In the genomic region with DNA sequence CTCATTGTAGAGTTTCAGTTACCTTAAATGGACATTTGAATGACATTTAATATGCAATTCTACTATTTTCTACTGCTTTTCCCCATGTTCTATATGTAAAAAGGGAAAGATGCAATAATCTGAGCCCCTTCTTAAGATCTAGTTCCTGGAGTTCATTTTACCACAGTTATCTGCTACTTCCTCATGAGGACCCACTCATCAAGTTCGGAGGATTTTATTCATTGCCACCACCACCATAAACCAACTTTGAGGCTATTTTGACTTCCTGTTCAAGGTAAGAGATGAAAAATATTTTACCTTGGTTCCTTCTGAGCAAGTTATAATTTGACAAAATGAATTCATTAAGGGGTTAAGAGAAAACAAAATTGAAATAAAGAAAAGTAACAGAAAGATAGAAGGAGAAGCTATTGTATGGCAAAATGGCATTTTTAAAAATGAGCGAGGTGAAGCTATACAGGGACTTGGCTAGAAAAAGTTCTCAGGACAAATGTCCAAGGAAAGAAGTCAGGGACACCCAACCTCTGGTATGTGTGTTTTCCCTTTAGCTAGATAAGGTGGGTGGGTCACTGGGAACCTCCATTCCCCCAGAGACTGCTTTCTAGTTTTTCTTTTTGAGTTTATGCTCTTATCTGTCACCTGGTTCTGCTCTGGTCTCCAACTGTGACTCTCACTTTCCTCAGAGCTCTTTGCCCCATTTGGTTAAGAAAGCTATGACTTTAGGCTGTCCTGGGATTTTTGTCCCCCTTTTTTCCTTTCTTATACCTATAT, we compare ENCODE assay signal across 22 cellular contexts. TPM values are rescaled to one million over a fixed set of nuclear protein-coding genes. Genes with fewer than 3 reads are reported as not detected.
DNase-seq lines count a peak whose midpoint lies in the region; ATAC-seq and TF ChIP-seq lines count a peak whose summit lies in the region.
"Had no signal": no experiment of that assay in that cellular context is flagged by ENCODE, and none has a peak within 500 bp of the region (broad histone marks: within the 10 kb centered on the region; RNA-seq: fewer than 3 reads in every experiment).

No MANE protein-coding gene starts in this region.

- POLR2A ChIA-PET in HCT116 (lab: Charles Lee): no interaction called here
- POLR2A ChIA-PET in T-cell (lab: Charles Lee): no interaction called here

- H3K79me2 ChIP-seq in HCT116 (ENCODE audit: insufficient read depth, low read length): no peaks in the 10 kb centered on the region

- H3K4me2 ChIP-seq in HCT116 (ENCODE audit: low read length): no peak overlapping the region
- H3K4me2 ChIP-seq: SK-N-SH had no signal

- H3K27me3 Mint-ChIP-seq in T-cell: peaks cover 2 to 7% of the 10 kb centered on the region in 2 donors
- H3K27me3 Mint-ChIP-seq: stimulated activated naive CD8-positive, alpha-beta T cell treated with anti-CD3 and anti-CD28 coated beads, Interleukin-15, Interleukin-2, amounts not matched to agents 100 ng/mL and 50 ng/mL, for 24 hours had no signal

- peak; percentile 29 for DNase-seq in GM13977 (ENCODE audit: low spot score)
- no peak for DNase-seq in HCT116 (ENCODE audit: low read depth, low spot score)
- no peak for DNase-seq in NK-92 (lab: John Stamatoyannopoulos, UW; ENCODE audit: unreplicated experiment)
- no peak for DNase-seq in T-cell
- DNase-seq in coronary artery (ENCODE audit: low spot score): no peak
- DNase-seq in substantia nigra (lab: John Stamatoyannopoulos, UW): no peak
- DNase-seq: activated CD4-positive, alpha-beta memory T cell treated with anti-CD3 and anti-CD28 coated beads, Interleukin-2, amount 10 ng/mL, durations not matched to agents 7 days and 5 days; activated effector memory CD4-positive, alpha-beta T cell treated with anti-CD3 and anti-CD28 coated beads, Interleukin-2, amount 50 U/mL, for 16 hours; CD4-positive, alpha-beta T cell; DND-41; HCEC 1CT; lower lobe of right lung; natural killer cell; NCI-H1930; NCI-H526; psoas muscle; spleen had no signal

- H3K9me3 ChIP-seq in HCT116 (ENCODE audit: control insufficient read depth in 1 of 2, insufficient read depth in 1 of 2, low read depth in 1 of 2, low read length in 2 of 2): no peaks in the 10 kb centered on the region
- H3K9me3 ChIP-seq: lower lobe of right lung, psoas muscle, SK-N-SH, spleen had no signal

- RAD21 ChIA-PET in HCT116 (lab: Charles Lee; ENCODE audit: low non-redundant PET in 1 of 2, low total read pairs in 2 of 2, uncharacterized antibody in 2 of 2, unreplicated experiment in 2 of 2): no interaction called here

- H4K20me1 ChIP-seq in HCT116 (ENCODE audit: insufficient read depth): no peaks in the 10 kb centered on the region

- no peaks in the 10 kb centered on the region for H3K9me2 ChIP-seq in HCT116 (ENCODE audit: insufficient read depth)
- H3K9me2 ChIP-seq: SK-N-SH had no signal

- peaks cover 4 to 5% (median 4%) of the 10 kb centered on the region in 3 donors for H3K4me1 Mint-ChIP-seq in T-cell

- no peak overlapping the region for H3K27ac ChIP-seq in HCT116 (ENCODE audit: low read depth, low read length)
- no peak overlapping the region for H3K27ac ChIP-seq in coronary artery
- no peak overlapping the region for H3K27ac ChIP-seq in substantia nigra (ENCODE audit: low read depth, low read length, poor library complexity, severe bottlenecking)
- H3K27ac ChIP-seq: lower lobe of right lung, psoas muscle, spleen had no signal

- no peak overlapping the region for H3K9ac ChIP-seq in HCT116 (ENCODE audit: low read length)
- H3K9ac ChIP-seq: SK-N-SH had no signal

- no peak for TF ChIP-seq RAD21 in HCT116 (IDR thresholded peaks at IDR 0.05; ENCODE audit: low read depth)

- CTCF ChIA-PET in HCT116 (lab: Charles Lee) (no interaction called here), T-cell (lab: Charles Lee) (interaction anchor here in 1 of 2 donors (0.8 kb wide), 1 partner anchor 31 kb away, joined by 3 read pairs; no protein-coding TSS in a partner anchor)

- no peaks in the 10 kb centered on the region for H3K9me3 Mint-ChIP-seq in T-cell
- H3K9me3 Mint-ChIP-seq: activated CD4-positive, alpha-beta memory T cell treated with anti-CD3 and anti-CD28 coated beads, Interleukin-2, amount 10 ng/mL, durations not matched to agents 7 days and 5 days; CD4-positive, alpha-beta T cell; dendritic cell treated with granulocyte-macrophage colony-stimulating factor and Interleukin-4, amounts not matched to agents 40 ng/mL and 50 ng/mL, for 4 days; natural killer cell; stimulated activated naive CD8-positive, alpha-beta T cell treated with anti-CD3 and anti-CD28 coated beads, Interleukin-15, Interleukin-2, amounts not matched to agents 100 ng/mL and 50 ng/mL, for 24 hours had no signal

- no peaks in the 10 kb centered on the region for H3K27me3 ChIP-seq in HCT116 (ENCODE audit: insufficient read depth, low read length)
- H3K27me3 ChIP-seq: spleen had no signal

- no TSS peak for BruUV-seq in HCT116 (replicated peaks; lab: Mats Ljungman, UMichigan)

- H2AFZ ChIP-seq in HCT116 (ENCODE audit: low read depth, low read length, poor library complexity, severe bottlenecking): peak overlapping the region; percentile 18

- no peaks in the 10 kb centered on the region for H3K36me3 Mint-ChIP-seq in T-cell
- H3K36me3 Mint-ChIP-seq: natural killer cell had no signal

- no peaks in the 10 kb centered on the region for H3K36me3 ChIP-seq in HCT116 (ENCODE audit: control insufficient read depth in 1 of 2, insufficient read depth in 2 of 2, low read length in 2 of 2)
- H3K36me3 ChIP-seq: lower lobe of right lung, spleen had no signal

- no peak overlapping the region for H3K4me3 ChIP-seq in HCT116 (replicated peaks in 1 of 2; ENCODE audit: low read depth in 1 of 2, low read length in 2 of 2)
- H3K4me3 ChIP-seq in coronary artery: no peak overlapping the region
- H3K4me3 ChIP-seq: lower lobe of right lung, psoas muscle, spleen had no signal

- no peak overlapping the region for H3K27ac Mint-ChIP-seq in T-cell
- H3K27ac Mint-ChIP-seq: activated CD4-positive, alpha-beta memory T cell treated with anti-CD3 and anti-CD28 coated beads, Interleukin-2, amount 10 ng/mL, durations not matched to agents 7 days and 5 days; CD4-positive, alpha-beta T cell; dendritic cell treated with granulocyte-macrophage colony-stimulating factor and Interleukin-4, amounts not matched to agents 40 ng/mL and 50 ng/mL, for 4 days; natural killer cell; stimulated activated naive CD8-positive, alpha-beta T cell treated with anti-CD3 and anti-CD28 coated beads, Interleukin-15, Interleukin-2, amounts not matched to agents 100 ng/mL and 50 ng/mL, for 24 hours had no signal

- H3K4me3 Mint-ChIP-seq in T-cell: no peak overlapping the region
- H3K4me3 Mint-ChIP-seq: activated CD4-positive, alpha-beta memory T cell treated with anti-CD3 and anti-CD28 coated beads, Interleukin-2, amount 10 ng/mL, durations not matched to agents 7 days and 5 days; CD4-positive, alpha-beta T cell; dendritic cell treated with granulocyte-macrophage colony-stimulating factor and Interleukin-4, amounts not matched to agents 40 ng/mL and 50 ng/mL, for 4 days; natural killer cell; stimulated activated naive CD8-positive, alpha-beta T cell treated with anti-CD3 and anti-CD28 coated beads, Interleukin-15, Interleukin-2, amounts not matched to agents 100 ng/mL and 50 ng/mL, for 24 hours had no signal

- intact Hi-C loops in HCT116 (cut with micrococcal nuclease): no loop called here

- peaks cover 0 to 9% of the 10 kb centered on the region in 2 experiments; a peak in 2 of 4 replicates for H3K4me1 ChIP-seq in HCT116 (ENCODE audit: control insufficient read depth in 1 of 2, insufficient read depth in 2 of 2, low read length in 2 of 2)
- H3K4me1 ChIP-seq: lower lobe of right lung, psoas muscle, spleen had no signal

- no peak for TF ChIP-seq POLR2A in HCT116 (IDR thresholded peaks at IDR 0.05; ENCODE audit: borderline replicate concordance, extremely low read depth, insufficient read depth, insufficient read length)

- ATAC-seq in GM19025 (IDR thresholded peaks at IDR 0.05; ENCODE audit: low read depth, unreplicated experiment) (peak; percentile 68), HCT116 (no peak), HG03196 (IDR thresholded peaks at IDR 0.05; ENCODE audit: unreplicated experiment) (peak; percentile 57), T-cell (replicated peaks in 1 of 4) (no peak)
- ATAC-seq: lower lobe of right lung, natural killer cell, psoas muscle had no signal

- in situ Hi-C loops in GM13977 (cut with MboI; ENCODE audit: low pct_unique_long_range_greater_than_20kb, low sequenced_read_pairs, unreplicated experiment): no loop called here

- TF ChIP-seq CTCF in GM13977 (IDR thresholded peaks at IDR 0.05; ENCODE audit: extremely low read depth, insufficient read depth, missing control alignments): no peak
- no peak for TF ChIP-seq CTCF in HCT116 (IDR thresholded peaks at IDR 0.05 in 2 of 3, conservative IDR thresholded peaks at IDR 0.05 in 1 of 3; ENCODE audit: borderline replicate concordance in 1 of 3, insufficient read depth in 1 of 3, low read depth in 2 of 3, low read length in 2 of 3)
- no peak for TF ChIP-seq CTCF in coronary artery (IDR thresholded peaks at IDR 0.05)

TF ChIP-seq in HCT116, 20 proteins besides CTCF, POLR2A, EP300 and RAD21 (continues in another document):
- no peak for TF ChIP-seq FOSL1 (IDR thresholded peaks at IDR 0.05; ENCODE audit: low read depth)
- no peak for TF ChIP-seq EGR1 (IDR thresholded peaks at IDR 0.05; ENCODE audit: low read depth)
- TF ChIP-seq CEBPB (IDR thresholded peaks at IDR 0.05; ENCODE audit: low read depth): no peak
- TF ChIP-seq, protein P1, sequence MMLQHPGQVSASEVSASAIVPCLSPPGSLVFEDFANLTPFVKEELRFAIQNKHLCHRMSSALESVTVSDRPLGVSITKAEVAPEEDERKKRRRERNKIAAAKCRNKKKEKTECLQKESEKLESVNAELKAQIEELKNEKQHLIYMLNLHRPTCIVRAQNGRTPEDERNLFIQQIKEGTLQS (IDR thresholded peaks at IDR 0.05): no peak
- no peak for TF ChIP-seq ELF1 (IDR thresholded peaks at IDR 0.05; ENCODE audit: borderline replicate concordance, low read depth)
- no peak for TF ChIP-seq CBX3 (IDR thresholded peaks at IDR 0.05; ENCODE audit: low read depth)
- no peak for TF ChIP-seq ZFX (IDR thresholded peaks at IDR 0.05)

RNA-seq across cellular contexts. Expression of a gene that starts 14.9 kb away (rescaled TPM):
- total RNA-seq in HCT116 (2021; ENCODE audit: unreplicated experiment) (322 TPM), T-cell (10 to 100 TPM in 4 of 5 donors, 1 to 10 TPM in 1; 8.8 to 21.8 (median 14.9) TPM)
- 103 and 148 TPM in 2 replicates for polyA plus RNA-seq in HCT116 (2012)

Comparison
In these comparisons a context has a peak if more than half of its experiments do, and no peak if none do; other contexts are left out.
1. ATAC-seq: peak in GM19025 (single experiment) and HG03196 (single experiment); none in HCT116 (single experiment) and T-cell (0 of 4).
2. RNA of a gene that starts 14.9 kb away (total RNA-seq): 322 TPM in HCT116 (single experiment); 8.8 to 21.8 TPM in T-cell; every median in the first group is over 10 times any median in the second.